Comparison of ENCODE assay signal across 8 cellular contexts in genomic region chr5:173327948-173328895, GRCh38. TPM values are rescaled to one million over a fixed set of nuclear protein-coding genes. Genes with fewer than 3 reads are reported as not detected.
DNase-seq lines count a peak whose midpoint lies in the region; ATAC-seq lines count a peak whose summit lies in the region.

Gene STC2 (minus strand): TSS chr5:173328414. CDS start chr5:173328193, 221 bp downstream.

- peaks cover 30% of the 10 kb centered on the region for H3K36me3 ChIP-seq in HUES6 (ENCODE audit: control insufficient read depth, insufficient read depth, low read length)

- H3K27me3 ChIP-seq in HUES6 (ENCODE audit: control insufficient read depth, insufficient read depth, low read length) = peaks cover 67% of the 10 kb centered on the region

- peak within 1 kb of the TSS; percentile 77 for H3K4me3 ChIP-seq in HUES6 (ENCODE audit: low read depth, low read length)

- peak; percentile 55 for ATAC-seq in GM21423 (IDR thresholded peaks at IDR 0.05; ENCODE audit: unreplicated experiment)
- ATAC-seq in left lobe of liver = peak; percentile 46

- peak within 1 kb of the TSS; percentile 86 for H3K27ac ChIP-seq in HUES6 (ENCODE audit: low read depth, low read length)

- peak within 1 kb of the TSS; percentile 84 for H3K9ac ChIP-seq in HUES6 (ENCODE audit: low read length)

- no peaks in the 10 kb centered on the region for H3K9me3 ChIP-seq in HUES6 (ENCODE audit: control insufficient read depth, insufficient read depth, low read depth, low read length)

- DNase-seq in DMS53 (lab: John Stamatoyannopoulos, UW) = peak; percentile 99
- peak; percentile 87 for DNase-seq in SHP77 treated with DMSO at 0.1 percent for 48 hours (lab: John Stamatoyannopoulos, UW)
- peak; percentile 92 for DNase-seq in dedifferentiated amniotic fluid mesenchymal stem cell (ENCODE audit: extremely low spot score)
- no peak for DNase-seq in left lobe of liver (ENCODE audit: low spot score)
- peak; percentile 46 to 70 (median 65) for DNase-seq in stimulated activated CD4-positive, alpha-beta T cell treated with anti-CD3 and anti-CD28 coated beads, TNF-alpha, amount 100 ng/mL, for 48 hours (ENCODE audit: low read depth in 3 of 3)
- DNase-seq in central memory CD4-positive, alpha-beta T cell = no peak

- H3K4me1 ChIP-seq in HUES6 (ENCODE audit: control insufficient read depth, insufficient read depth, low read length) = peaks cover 33% of the 10 kb centered on the region

RNA-seq across cellular contexts. Expression of gene STC2, which starts in this region (rescaled TPM):
- 0.65 TPM for total RNA-seq in left lobe of liver

Comparison
In these comparisons a context has a peak if more than half of its experiments do, and no peak if none do; other contexts are left out.
1. Peak in ATAC-seq in left lobe of liver; RNA of the gene not detected or under 1 TPM.
2. DNase-seq: peak in DMS53 (single experiment), SHP77 treated with DMSO at 0.1 percent for 48 hours (single experiment), dedifferentiated amniotic fluid mesenchymal stem cell (single experiment) and stimulated activated CD4-positive, alpha-beta T cell treated with anti-CD3 and anti-CD28 coated beads, TNF-alpha, amount 100 ng/mL, for 48 hours (3 of 3); none in left lobe of liver (single experiment) and central memory CD4-positive, alpha-beta T cell (single experiment).